Comparison of ENCODE assay signal across 13 cellular contexts in genomic region chr5:33401482-33402390, GRCh38. TPM values are rescaled to one million over a fixed set of nuclear protein-coding genes. Genes with fewer than 3 reads are reported as not detected.
DNase-seq lines count a peak whose midpoint lies in the region; ATAC-seq and TF ChIP-seq lines count a peak whose summit lies in the region.
"Had no signal": no experiment of that assay in that cellular context is flagged by ENCODE, and none has a peak within 500 bp of the region (broad histone marks: within the 10 kb centered on the region; RNA-seq: fewer than 3 reads in every experiment).

No MANE protein-coding gene starts in this region.

- TF ChIP-seq CTCF in PC-9 (conservative IDR thresholded peaks at IDR 0.05) = no peak

- CTCF ChIA-PET in PC-9 (lab: Charles Lee) = interaction anchor here (0.6 kb wide), 1 partner anchor 20 kb away, joined by 3 read pairs; no protein-coding TSS in a partner anchor

- peaks cover 8% of the 10 kb centered on the region; the same call in 1 of the 2 replicates for H3K9me3 ChIP-seq in PC-9 (ENCODE audit: insufficient read depth, low read depth)
- H3K9me3 ChIP-seq: left ventricle myocardium inferior, testis had no signal

- peak overlapping the region; percentile 56; the same call in 1 of the 2 replicates for H2AFZ ChIP-seq in PC-9

- DNase-seq in PC-9 = peak; percentile 76 to 92
- DNase-seq in renal cortical epithelial cell (ENCODE audit: low read depth) = peak; percentile 81
- no peak for DNase-seq in NCI-H2171 treated with DMSO at 0.1 percent for 48 hours (lab: John Stamatoyannopoulos, UW)
- DNase-seq in Ammon's horn (ENCODE audit: low spot score) = no peak
- no peak for DNase-seq in GOT3 (lab: John Stamatoyannopoulos, UW)
- DNase-seq: left ventricle myocardium inferior, NCI-H524 treated with DMSO at 0.1 percent for 48 hours, occipital lobe, testis had no signal

- POLR2A ChIA-PET in PC-9 (lab: Charles Lee; ENCODE audit: unreplicated experiment) = no interaction called here

- H3K9me2 ChIP-seq in PC-9 (ENCODE audit: insufficient read depth) = no peaks in the 10 kb centered on the region

- H3K4me3 ChIP-seq in PC-9 = no peak overlapping the region
- H3K4me3 ChIP-seq: left ventricle myocardium inferior, testis had no signal

- H3K27me3 ChIP-seq in PC-9 (ENCODE audit: insufficient read depth, low read depth) = no peaks in the 10 kb centered on the region
- H3K27me3 ChIP-seq: testis had no signal

- H3K27ac ChIP-seq in PC-9 = peak overlapping the region; percentile 61
- H3K27ac ChIP-seq: left ventricle myocardium inferior, testis had no signal

- intact Hi-C loops in PC-9 (cut with micrococcal nuclease; ENCODE audit: unreplicated experiment) = loop anchor here (1.0 to 5.0 kb wide), 4 partner anchors 58 to 634 kb away; no protein-coding TSS in a partner anchor

- BruUV-seq in PC-9 (replicated peaks; lab: Mats Ljungman, UMichigan) = no TSS peak

- ATAC-seq in GM18519 (IDR thresholded peaks at IDR 0.05; ENCODE audit: low FRiP score, unreplicated experiment) (peak; percentile 57), esophagus mucosa (peak; percentile 95), GM21528 (IDR thresholded peaks at IDR 0.05; ENCODE audit: low FRiP score, unreplicated experiment) (no peak)
- ATAC-seq: activated naive CD4-positive, alpha-beta T cell treated with anti-CD3 and anti-CD28 coated beads, Interleukin-2, amount 50 U/mL, for 72 hours had no signal

- H4K20me1 ChIP-seq in PC-9 (ENCODE audit: insufficient read depth) = no peaks in the 10 kb centered on the region

- H3K79me2 ChIP-seq in PC-9 (ENCODE audit: low read depth) = no peaks in the 10 kb centered on the region

- peaks cover 32% of the 10 kb centered on the region for H3K4me1 ChIP-seq in PC-9 (replicated peaks; ENCODE audit: insufficient read depth)
- H3K4me1 ChIP-seq: left ventricle myocardium inferior, testis had no signal

- peak overlapping the region; percentile 40 for H3K4me2 ChIP-seq in PC-9

- H3K36me3 ChIP-seq in PC-9 (ENCODE audit: low read depth) = no peaks in the 10 kb centered on the region
- H3K36me3 ChIP-seq: left ventricle myocardium inferior had no signal

- peaks cover 23% of the 10 kb centered on the region for H3F3A ChIP-seq in PC-9 (ENCODE audit: insufficient read depth, low read depth)

RNA-seq across cellular contexts. Expression of gene TARS1, which starts 39.0 kb away (rescaled TPM):
- total RNA-seq in PC-9 (2021) (477 and 584 TPM in 2 replicates), esophagus mucosa (166 TPM), renal cortical epithelial cell (257 and 530 TPM in 2 replicates)

Comparison
In these comparisons a context has a peak if more than half of its experiments do, and no peak if none do; other contexts are left out.
1. DNase-seq: peak in PC-9 (2 of 2) and renal cortical epithelial cell (single experiment); none in NCI-H2171 treated with DMSO at 0.1 percent for 48 hours (single experiment), Ammon's horn (single experiment) and GOT3 (single experiment).